ENCODE assay signal across 38 cellular contexts in the genomic region with DNA sequence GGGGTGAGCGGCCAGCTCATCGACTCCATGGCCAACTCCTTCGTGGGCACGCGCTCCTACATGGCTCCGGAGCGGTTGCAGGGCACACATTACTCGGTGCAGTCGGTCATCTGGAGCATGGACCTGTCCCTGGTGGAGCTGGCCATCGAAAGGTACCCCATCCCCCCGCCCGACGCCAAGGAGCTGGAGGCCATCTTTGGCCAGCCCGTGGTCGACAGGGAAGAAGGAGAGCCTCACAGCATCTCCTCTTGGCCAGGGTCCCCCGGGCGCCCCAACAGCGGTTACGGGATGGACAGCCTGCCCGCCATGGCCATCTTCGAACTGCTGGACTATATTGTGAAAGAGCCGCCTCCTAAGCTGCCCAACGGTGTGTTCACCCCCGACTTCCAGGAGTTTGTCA.
"Had no signal": no experiment of that assay in that cellular context is flagged by ENCODE, and none has a peak within 500 bp of the region (broad histone marks: within the 10 kb centered on the region; RNA-seq: fewer than 3 reads in every experiment).

No MANE protein-coding gene starts in this region.

- H3K4me1 Mint-ChIP-seq: brain; central memory CD8-positive, alpha-beta T cell had no signal

- H3K4me3 Mint-ChIP-seq: activated B cell treated with CpG ODN at 0.5 μM for 24 hours; activated CD4-positive, alpha-beta memory T cell treated with anti-CD3 and anti-CD28 coated beads for 36 hours; activated CD4-positive, alpha-beta T cell treated with anti-CD3 and anti-CD28 coated beads, Interleukin-2, amount 10 ng/mL, durations not matched to agents 24 days and 14 days; activated CD8-positive, alpha-beta T cell treated with anti-CD3 and anti-CD28 coated beads for 36 hours; activated naive CD4-positive, alpha-beta T cell treated with anti-CD3 and anti-CD28 coated beads, Interleukin-2, amount 10 ng/mL, durations not matched to agents 7 days and 5 days; activated naive CD4-positive, alpha-beta T cell treated with anti-CD3 and anti-CD28 coated beads, Interleukin-2, amount 50 U/mL, for 24 hours; activated naive CD8-positive, alpha-beta T cell; activated naive CD8-positive, alpha-beta T cell treated with anti-CD3 and anti-CD28 coated beads, Interleukin-2, amount 10 ng/mL, durations not matched to agents 7 days and 5 days; activated naive CD8-positive, alpha-beta T cell treated with anti-CD3 and anti-CD28 coated beads, Interleukin-2, amount 50 U/mL, for 24 hours; activated T-cell treated with anti-CD3 and anti-CD28 coated beads, Interleukin-2, amount 50 U/mL, for 4 hours; activated T-cell treated with anti-CD3 and anti-CD28 coated beads, Interleukin-2, amount 50 U/mL, for 72 hours; activated T-helper 1 cell treated with anti-CD3 and anti-CD28 coated beads, Interleukin-12 subunit alpha, Interleukin-12 subunit beta, Interleukin-2, Interleukin-4 antibody, amounts not matched to agents 30 ng/mL and 10 ng/mL and 1 ng/mL, durations not matched to agents 14 hours and 24 hours and 36 hours; activated T-helper 17 cell treated with anti-CD3 and anti-CD28 coated beads, Interleukin-2, amount 50 U/mL, for 72 hours; brain; central memory CD8-positive, alpha-beta T cell; T-helper 1 cell treated with Interleukin-12 subunit alpha and Interleukin-12 subunit beta and Interleukin-4 antibody, amounts not matched to agents 30 μg/mL and 1 μg/mL, for 36 hours; T-helper 2 cell treated with Interferon-gamma antibody and Interleukin-4, amounts not matched to agents 5 μg/mL and 100 μg/mL, for 36 hours had no signal

- DNase-seq: activated B cell treated with CpG ODN at 0.5 μM for 24 hours; activated CD4-positive, alpha-beta memory T cell treated with anti-CD3 and anti-CD28 coated beads for 36 hours; activated CD4-positive, alpha-beta T cell treated with anti-CD3 and anti-CD28 coated beads for 4 hours; activated CD4-positive, alpha-beta T cell treated with anti-CD3 and anti-CD28 coated beads, Interleukin-2, amount 10 ng/mL, durations not matched to agents 24 days and 14 days; activated CD4-positive, alpha-beta T cell treated with anti-CD3 and anti-CD28 coated beads, Interleukin-2, amount 50 U/mL, for 1 hour; activated CD4-positive, alpha-beta T cell treated with anti-CD3 and anti-CD28 coated beads, Interleukin-2, amount 50 U/mL, for 4 hours; activated CD4-positive, CD25-positive, alpha-beta regulatory T cell treated with anti-CD3 and anti-CD28 coated beads, Interleukin-2, amount 50 U/mL, for 72 hours; activated CD8-positive, alpha-beta memory T cell treated with anti-CD3 and anti-CD28 coated beads, Interleukin-2, amount 50 U/mL, for 4 hours; activated CD8-positive, alpha-beta T cell treated with anti-CD3 and anti-CD28 coated beads for 36 hours; activated effector memory CD4-positive, alpha-beta T cell treated with anti-CD3 and anti-CD28 coated beads, Interleukin-2, amount 50 U/mL, for 16 hours; activated gamma-delta T cell treated with Interleukin-2 at 50 U/mL for 16 hours; activated naive CD4-positive, alpha-beta T cell; activated naive CD4-positive, alpha-beta T cell treated with anti-CD3 and anti-CD28 coated beads, Interleukin-2, amount 10 ng/mL, durations not matched to agents 7 days and 5 days; activated naive CD8-positive, alpha-beta T cell treated with anti-CD3 and anti-CD28 coated beads, Interleukin-2, amount 10 ng/mL, durations not matched to agents 7 days and 5 days; activated naive CD8-positive, alpha-beta T cell treated with anti-CD3 and anti-CD28 coated beads, Interleukin-2, amount 50 U/mL, for 24 hours; activated T-cell treated with anti-CD3 and anti-CD28 coated beads for 4 hours; activated T-cell treated with anti-CD3 and anti-CD28 coated beads, Interleukin-2, amount 50 U/mL, for 1 hour; activated T-cell treated with anti-CD3 and anti-CD28 coated beads, Interleukin-2, amount 50 U/mL, for 4 hours; activated T-cell treated with anti-CD3 and anti-CD28 coated beads, Interleukin-2, amount 50 U/mL, for 72 hours; amygdala; anterior cingulate cortex; caudate nucleus; cerebellar nuclear complex; T-helper 2 cell; T-helper 9 cell had no signal

- H3K36me3 Mint-ChIP-seq: activated CD4-positive, alpha-beta memory T cell treated with anti-CD3 and anti-CD28 coated beads for 36 hours; activated naive CD4-positive, alpha-beta T cell treated with anti-CD3 and anti-CD28 coated beads, Interleukin-2, amount 10 ng/mL, durations not matched to agents 7 days and 5 days; activated naive CD4-positive, alpha-beta T cell treated with anti-CD3 and anti-CD28 coated beads, Interleukin-2, amount 50 U/mL, for 24 hours; activated naive CD8-positive, alpha-beta T cell; activated naive CD8-positive, alpha-beta T cell treated with anti-CD3 and anti-CD28 coated beads, Interleukin-2, amount 10 ng/mL, durations not matched to agents 7 days and 5 days; brain had no signal

- H3K36me3 ChIP-seq: ascending aorta, cardiac muscle cell had no signal

- H3K27me3 ChIP-seq: ascending aorta, cardiac muscle cell had no signal

- ATAC-seq: activated CD8-positive, alpha-beta T cell treated with anti-CD3 and anti-CD28 coated beads for 36 hours; activated naive CD8-positive, alpha-beta T cell treated with anti-CD3 and anti-CD28 coated beads, Interleukin-2, amount 50 U/mL, for 24 hours; activated T-cell treated with anti-CD3 and anti-CD28 coated beads, Interleukin-2, amount 50 U/mL, for 4 hours; activated T-cell treated with anti-CD3 and anti-CD28 coated beads, Interleukin-2, amount 50 U/mL, for 72 hours; activated T-helper 17 cell treated with anti-CD3 and anti-CD28 coated beads, Interleukin-2, amount 50 U/mL, for 72 hours had no signal

- H3K27ac Mint-ChIP-seq: activated B cell treated with CpG ODN at 0.5 μM for 24 hours; activated CD4-positive, alpha-beta memory T cell treated with anti-CD3 and anti-CD28 coated beads for 36 hours; activated CD4-positive, alpha-beta T cell treated with anti-CD3 and anti-CD28 coated beads, Interleukin-2, amount 10 ng/mL, durations not matched to agents 24 days and 14 days; activated CD8-positive, alpha-beta T cell treated with anti-CD3 and anti-CD28 coated beads for 36 hours; activated naive CD4-positive, alpha-beta T cell treated with anti-CD3 and anti-CD28 coated beads, Interleukin-2, amount 10 ng/mL, durations not matched to agents 7 days and 5 days; activated naive CD4-positive, alpha-beta T cell treated with anti-CD3 and anti-CD28 coated beads, Interleukin-2, amount 50 U/mL, for 24 hours; activated naive CD8-positive, alpha-beta T cell; activated naive CD8-positive, alpha-beta T cell treated with anti-CD3 and anti-CD28 coated beads, Interleukin-2, amount 10 ng/mL, durations not matched to agents 7 days and 5 days; activated naive CD8-positive, alpha-beta T cell treated with anti-CD3 and anti-CD28 coated beads, Interleukin-2, amount 50 U/mL, for 24 hours; activated T-cell treated with anti-CD3 and anti-CD28 coated beads, Interleukin-2, amount 50 U/mL, for 72 hours; activated T-helper 1 cell treated with anti-CD3 and anti-CD28 coated beads, Interleukin-12 subunit alpha, Interleukin-12 subunit beta, Interleukin-2, Interleukin-4 antibody, amounts not matched to agents 30 ng/mL and 10 ng/mL and 1 ng/mL, durations not matched to agents 14 hours and 24 hours and 36 hours; activated T-helper 17 cell treated with anti-CD3 and anti-CD28 coated beads, Interleukin-2, amount 50 U/mL, for 72 hours; brain; T-helper 1 cell treated with Interleukin-12 subunit alpha and Interleukin-12 subunit beta and Interleukin-4 antibody, amounts not matched to agents 30 μg/mL and 1 μg/mL, for 36 hours; T-helper 2 cell treated with Interferon-gamma antibody and Interleukin-4, amounts not matched to agents 5 μg/mL and 100 μg/mL, for 36 hours had no signal

- H3K27ac ChIP-seq: ascending aorta, cardiac muscle cell, VCaP had no signal

- H3K9me3 Mint-ChIP-seq: activated B cell treated with CpG ODN at 0.5 μM for 24 hours; activated CD4-positive, alpha-beta memory T cell treated with anti-CD3 and anti-CD28 coated beads for 36 hours; activated CD4-positive, alpha-beta T cell treated with anti-CD3 and anti-CD28 coated beads, Interleukin-2, amount 10 ng/mL, durations not matched to agents 24 days and 14 days; activated CD8-positive, alpha-beta T cell treated with anti-CD3 and anti-CD28 coated beads for 36 hours; activated naive CD4-positive, alpha-beta T cell treated with anti-CD3 and anti-CD28 coated beads, Interleukin-2, amount 10 ng/mL, durations not matched to agents 7 days and 5 days; activated naive CD4-positive, alpha-beta T cell treated with anti-CD3 and anti-CD28 coated beads, Interleukin-2, amount 50 U/mL, for 24 hours; activated naive CD8-positive, alpha-beta T cell treated with anti-CD3 and anti-CD28 coated beads, Interleukin-2, amount 10 ng/mL, durations not matched to agents 7 days and 5 days; activated naive CD8-positive, alpha-beta T cell treated with anti-CD3 and anti-CD28 coated beads, Interleukin-2, amount 50 U/mL, for 24 hours; activated T-cell treated with anti-CD3 and anti-CD28 coated beads, Interleukin-2, amount 50 U/mL, for 4 hours; activated T-cell treated with anti-CD3 and anti-CD28 coated beads, Interleukin-2, amount 50 U/mL, for 72 hours; activated T-helper 1 cell treated with anti-CD3 and anti-CD28 coated beads, Interleukin-12 subunit alpha, Interleukin-12 subunit beta, Interleukin-2, Interleukin-4 antibody, amounts not matched to agents 30 ng/mL and 10 ng/mL and 1 ng/mL, durations not matched to agents 14 hours and 24 hours and 36 hours; activated T-helper 17 cell treated with anti-CD3 and anti-CD28 coated beads, Interleukin-2, amount 50 U/mL, for 72 hours; brain; central memory CD8-positive, alpha-beta T cell; T-helper 1 cell treated with Interleukin-12 subunit alpha and Interleukin-12 subunit beta and Interleukin-4 antibody, amounts not matched to agents 30 μg/mL and 1 μg/mL, for 36 hours; T-helper 2 cell treated with Interferon-gamma antibody and Interleukin-4, amounts not matched to agents 5 μg/mL and 100 μg/mL, for 36 hours had no signal

- H3K9me3 ChIP-seq: ascending aorta had no signal

- FAIRE-seq: bronchial epithelial cell, TTC549 had no signal

- H3K4me1 ChIP-seq: ascending aorta had no signal

- H3K27me3 Mint-ChIP-seq: activated B cell treated with CpG ODN at 0.5 μM for 24 hours; activated naive CD4-positive, alpha-beta T cell treated with anti-CD3 and anti-CD28 coated beads, Interleukin-2, amount 50 U/mL, for 24 hours; central memory CD8-positive, alpha-beta T cell had no signal

- H3K4me3 ChIP-seq: ascending aorta, cardiac muscle cell had no signal
